ENCODE assay signal across 8 cellular contexts in the genomic region with DNA sequence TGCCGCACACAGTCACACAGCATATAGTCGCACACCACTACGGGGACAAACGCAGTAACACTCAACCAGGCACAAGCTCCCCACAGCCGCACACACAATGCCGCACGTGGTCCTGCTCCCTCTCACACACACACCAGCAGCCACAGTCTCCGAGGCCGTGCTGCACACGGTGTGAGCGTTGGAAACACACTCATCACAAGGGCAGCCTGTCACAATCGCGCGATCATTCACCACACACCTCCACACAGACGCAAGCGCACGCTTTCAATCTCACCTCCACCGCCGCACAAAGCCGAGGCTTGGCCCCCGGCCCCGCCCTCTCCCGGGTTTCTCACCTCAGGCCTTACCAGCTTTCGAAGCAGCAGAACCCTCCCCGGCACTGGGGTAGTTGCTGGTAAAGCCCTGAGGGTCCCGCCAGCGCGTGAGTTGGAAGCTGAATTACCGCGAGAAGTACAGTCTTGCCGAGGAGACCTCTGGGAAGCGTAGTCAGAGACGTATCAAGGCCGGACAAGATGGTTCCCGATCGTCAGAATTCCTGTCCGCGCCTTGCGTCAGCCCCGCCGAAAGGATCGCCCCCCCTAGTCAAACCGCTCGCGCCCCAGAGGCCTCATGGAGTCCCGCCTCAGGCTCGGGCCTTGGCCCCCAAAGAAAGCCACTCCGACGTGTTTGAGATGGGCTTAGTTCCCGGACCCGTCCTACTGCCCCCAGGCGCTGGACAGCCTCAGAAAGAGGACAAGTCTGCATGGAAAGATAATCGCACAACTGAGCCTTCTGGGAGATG. TPM values are rescaled to one million over a fixed set of nuclear protein-coding genes. Genes with fewer than 3 reads are reported as not detected.
DNase-seq lines count a peak whose midpoint lies in the region; ATAC-seq and TF ChIP-seq lines count a peak whose summit lies in the region.

Gene ZNF566 (minus strand): TSS at position 423 of the 781 bp plus-strand sequence. CDS start 13,004 bp downstream, outside the sequence.

- no peaks in the 10 kb centered on the region for H3K27me3 Mint-ChIP-seq in activated CD4-positive, alpha-beta memory T cell treated with anti-CD3 and anti-CD28 coated beads for 36 hours

- TF ChIP-seq RAD21 in liver (IDR thresholded peaks at IDR 0.05): peak in 1 of 2 donors; percentile 31

- H3K36me3 Mint-ChIP-seq in activated CD4-positive, alpha-beta memory T cell treated with anti-CD3 and anti-CD28 coated beads for 36 hours: peaks cover 19% of the 10 kb centered on the region

- H3K9me3 ChIP-seq in liver (ENCODE audit: control insufficient read depth in 4 of 4, low read length in 3 of 4): peaks cover 0 to 6% (median 4%) of the 10 kb centered on the region in 4 donors

- ATAC-seq in GM19372 (IDR thresholded peaks at IDR 0.05; ENCODE audit: low read depth, unreplicated experiment) (peak; percentile 86), HG03521 (IDR thresholded peaks at IDR 0.05; ENCODE audit: unreplicated experiment) (peak; percentile 74)

- DNase-seq in NCI-H748 treated with DMSO at 0.1 percent for 48 hours (lab: John Stamatoyannopoulos, UW) (peak; percentile 98), dorsolateral prefrontal cortex (peak; percentile 78 to 95 (median 93))
- DNase-seq in activated CD4-positive, alpha-beta memory T cell treated with anti-CD3 and anti-CD28 coated beads for 36 hours: peak; percentile 96
- peak; percentile 93 for DNase-seq in stimulated activated CD4-positive, alpha-beta T cell treated with anti-CD3 and anti-CD28 coated beads, Interleukin-4, amount 100 ng/mL, for 1 hour

- peak within 1 kb of the TSS; percentile 95 for H3K4me3 Mint-ChIP-seq in activated CD4-positive, alpha-beta memory T cell treated with anti-CD3 and anti-CD28 coated beads for 36 hours

- H3K9me3 Mint-ChIP-seq in activated CD4-positive, alpha-beta memory T cell treated with anti-CD3 and anti-CD28 coated beads for 36 hours: peaks cover 20% of the 10 kb centered on the region

- H3K27ac ChIP-seq in C4-2B: peak within 1 kb of the TSS; percentile 90
- peak within 1 kb of the TSS; percentile 86 to 100 (median 97) for H3K27ac ChIP-seq in dorsolateral prefrontal cortex
- H3K27ac ChIP-seq in liver (ENCODE audit: low read depth in 1 of 2, low read length in 2 of 2): peak within 1 kb of the TSS; percentile 95 to 99

- H3K36me3 ChIP-seq in liver (ENCODE audit: control insufficient read depth in 4 of 4, insufficient read depth in 3 of 4, low read depth in 1 of 4, low read length in 3 of 4): peaks cover 0 to 3% (median 0%) of the 10 kb centered on the region in 4 donors

- H3K4me1 Mint-ChIP-seq in activated CD4-positive, alpha-beta memory T cell treated with anti-CD3 and anti-CD28 coated beads for 36 hours (ENCODE audit: low read depth): peaks cover 23% of the 10 kb centered on the region

- intact Hi-C loops in activated CD4-positive, alpha-beta memory T cell treated with anti-CD3 and anti-CD28 coated beads for 36 hours (cut with micrococcal nuclease): loop anchor here (1.0 to 5.0 kb wide), 13 partner anchors 39 to 977 kb away; partner anchors contain the start of genes TBCB, ZFP14, ZFP82 and ZNF146
- intact Hi-C loops in dorsolateral prefrontal cortex (cut with DNase I): loop anchor here (1.0 to 10.0 kb wide), 7 partner anchors 38 to 355 kb away; partner anchors contain the start of genes ZFP82 (in 2 of the 2), ZNF260 (in 2 of the 2) and ZFP14 (in 1 of the 2)

- peaks cover 0 to 18% (median 11%) of the 10 kb centered on the region in 4 donors for H3K4me1 ChIP-seq in liver (ENCODE audit: control insufficient read depth in 4 of 4, insufficient read depth in 4 of 4, low read length in 3 of 4)

- peak within 1 kb of the TSS; percentile 99 for H3K27ac Mint-ChIP-seq in activated CD4-positive, alpha-beta memory T cell treated with anti-CD3 and anti-CD28 coated beads for 36 hours

- H3K27me3 ChIP-seq in dorsolateral prefrontal cortex: no peaks in the 10 kb centered on the region
- no peaks in the 10 kb centered on the region for H3K27me3 ChIP-seq in liver (ENCODE audit: control insufficient read depth in 4 of 4, insufficient read depth in 4 of 4, low read length in 3 of 4)

- POLR2A ChIA-PET in activated CD4-positive, alpha-beta memory T cell treated with anti-CD3 and anti-CD28 coated beads for 36 hours (lab: Charles Lee): interaction anchor here (0.7 to 2.4 kb wide), 12 partner anchors 10 to 828 kb away, joined by 3 to 17 read pairs (median 4); partner anchors contain the start of genes ZNF146, ZNF260, ZNF382 and ZNF383

- peak within 1 kb of the TSS; percentile 65 to 99 (median 90) for H3K4me3 ChIP-seq in dorsolateral prefrontal cortex
- H3K4me3 ChIP-seq in liver (ENCODE audit: low read depth in 1 of 3, low read length in 3 of 3): peak within 1 kb of the TSS; percentile 62 to 98 (median 91)

- H3K9ac ChIP-seq in liver (ENCODE audit: low read depth in 1 of 2, low read length in 2 of 2): peak within 1 kb of the TSS; percentile 70 to 91

- WGBS in liver: under 1% methylated on average over 53 of the region's 53 CpGs

- CTCF ChIA-PET in activated CD4-positive, alpha-beta memory T cell treated with anti-CD3 and anti-CD28 coated beads for 36 hours (lab: Charles Lee): interaction anchor here (0.6 to 1.9 kb wide), 3 partner anchors 111 to 361 kb away, joined by 3 to 6 read pairs (median 3); partner anchors contain the start of genes ZFP14 and ZNF382

- no peak; the same call in 1 of the 2 replicates for TF ChIP-seq CTCF in C4-2B (conservative IDR thresholded peaks at IDR 0.05)
- peak in 29 of 56 donors; percentile 7 to 53 (median 24) for TF ChIP-seq CTCF in dorsolateral prefrontal cortex (IDR thresholded peaks at IDR 0.05 in 54 of 56, conservative IDR thresholded peaks at IDR 0.05 in 2 of 56; ENCODE audit: low read depth in 1 of 56, partially characterized antibody in 56 of 56)
- TF ChIP-seq CTCF in liver (IDR thresholded peaks at IDR 0.05; ENCODE audit: low read depth, low read length, missing input control): no peak

TF ChIP-seq in liver, 16 proteins besides CTCF, POLR2A, EP300 and RAD21 (continues in another document):
- TF ChIP-seq, protein P1, sequence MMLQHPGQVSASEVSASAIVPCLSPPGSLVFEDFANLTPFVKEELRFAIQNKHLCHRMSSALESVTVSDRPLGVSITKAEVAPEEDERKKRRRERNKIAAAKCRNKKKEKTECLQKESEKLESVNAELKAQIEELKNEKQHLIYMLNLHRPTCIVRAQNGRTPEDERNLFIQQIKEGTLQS (IDR thresholded peaks at IDR 0.05): peak; percentile 49
- peak; percentile 93 for TF ChIP-seq REST (IDR thresholded peaks at IDR 0.05)
- TF ChIP-seq FOXA1 (IDR thresholded peaks at IDR 0.05): no peak
- TF ChIP-seq RXRA (IDR thresholded peaks at IDR 0.05): peak in 1 of 2 donors; percentile 16
- TF ChIP-seq, protein P2, sequence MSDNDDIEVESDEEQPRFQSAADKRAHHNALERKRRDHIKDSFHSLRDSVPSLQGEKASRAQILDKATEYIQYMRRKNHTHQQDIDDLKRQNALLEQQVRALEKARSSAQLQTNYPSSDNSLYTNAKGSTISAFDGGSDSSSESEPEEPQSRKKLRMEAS (IDR thresholded peaks at IDR 0.05): peak; percentile 72
- TF ChIP-seq HNF4G (IDR thresholded peaks at IDR 0.05): no peak
- TF ChIP-seq, protein P3, sequence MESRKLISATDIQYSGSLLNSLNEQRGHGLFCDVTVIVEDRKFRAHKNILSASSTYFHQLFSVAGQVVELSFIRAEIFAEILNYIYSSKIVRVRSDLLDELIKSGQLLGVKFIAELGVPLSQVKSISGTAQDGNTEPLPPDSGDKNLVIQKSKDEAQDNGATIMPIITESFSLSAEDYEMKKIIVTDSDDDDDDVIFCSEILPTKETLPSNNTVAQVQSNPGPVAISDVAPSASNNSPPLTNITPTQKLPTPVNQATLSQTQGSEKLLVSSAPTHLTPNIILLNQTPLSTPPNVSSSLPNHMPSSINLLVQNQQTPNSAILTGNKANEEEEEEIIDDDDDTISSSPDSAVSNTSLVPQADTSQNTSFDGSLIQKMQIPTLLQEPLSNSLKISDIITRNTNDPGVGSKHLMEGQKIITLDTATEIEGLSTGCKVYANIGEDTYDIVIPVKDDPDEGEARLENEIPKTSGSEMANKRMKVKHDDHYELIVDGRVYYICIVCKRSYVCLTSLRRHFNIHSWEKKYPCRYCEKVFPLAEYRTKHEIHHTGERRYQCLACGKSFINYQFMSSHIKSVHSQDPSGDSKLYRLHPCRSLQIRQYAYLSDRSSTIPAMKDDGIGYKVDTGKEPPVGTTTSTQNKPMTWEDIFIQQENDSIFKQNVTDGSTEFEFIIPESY (IDR thresholded peaks at IDR 0.05): peak; percentile 99
- peak; percentile 27 for TF ChIP-seq SP1 (IDR thresholded peaks at IDR 0.05)
- peak; percentile 98 for TF ChIP-seq YY1 (IDR thresholded peaks at IDR 0.05)
- no peak for TF ChIP-seq JUND (IDR thresholded peaks at IDR 0.05)
- no peak for TF ChIP-seq FOXA2 (IDR thresholded peaks at IDR 0.05)
- TF ChIP-seq TAF1 (conservative IDR thresholded peaks at IDR 0.05): peak; percentile 40
- TF ChIP-seq EGR1 (IDR thresholded peaks at IDR 0.05; ENCODE audit: low read depth in 2 of 2): no peak

RNA-seq across cellular contexts. Expression of gene ZNF566, which starts in this region (rescaled TPM):
- total RNA-seq in activated CD4-positive, alpha-beta memory T cell treated with anti-CD3 and anti-CD28 coated beads for 36 hours: 1 to 10 TPM; 3.8 to 4.6 TPM
- total RNA-seq in dorsolateral prefrontal cortex (10 to 100 TPM; 14.7 to 34.4 (median 22.9) TPM), liver (10 to 100 TPM in 1 of 2 donors, 1 to 10 TPM in 1; 10.0 to 11.1 TPM)
- 1 to 10 TPM; 1.5 to 2.7 TPM for polyA plus RNA-seq in liver

Comparison
In these comparisons a context has a peak if more than half of its experiments do, and no peak if none do; other contexts are left out.
1. Peak in every context shown above with its lines: DNase-seq, ATAC-seq, H3K4me3 ChIP-seq and H3K27ac ChIP-seq.
2. CTCF ChIP-seq: peak in dorsolateral prefrontal cortex (29 of 56); none in C4-2B (single experiment) and liver (single experiment).